ENCODE assay signal across 2 cellular contexts in genomic region chr1:245107776-245108114, GRCh38.
TF ChIP-seq lines count a peak whose summit lies in the region.

No MANE protein-coding gene starts in this region.

TF ChIP-seq in SK-N-SH, 30 proteins besides CTCF, POLR2A, EP300 and RAD21:
- no peak for TF ChIP-seq NRF1 (IDR thresholded peaks at IDR 0.05; ENCODE audit: low read depth, low read length)
- TF ChIP-seq SMC3 (IDR thresholded peaks at IDR 0.05; ENCODE audit: low read depth, low read length): no peak
- TF ChIP-seq, protein P1, sequence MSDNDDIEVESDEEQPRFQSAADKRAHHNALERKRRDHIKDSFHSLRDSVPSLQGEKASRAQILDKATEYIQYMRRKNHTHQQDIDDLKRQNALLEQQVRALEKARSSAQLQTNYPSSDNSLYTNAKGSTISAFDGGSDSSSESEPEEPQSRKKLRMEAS (IDR thresholded peaks at IDR 0.05; ENCODE audit: low read depth): no peak
- TF ChIP-seq EZH2phosphoT487 (IDR thresholded peaks at IDR 0.05; ENCODE audit: borderline replicate concordance, low read depth): no peak
- TF ChIP-seq YY1 (IDR thresholded peaks at IDR 0.05; ENCODE audit: low read depth): no peak
- TF ChIP-seq, protein P2, sequence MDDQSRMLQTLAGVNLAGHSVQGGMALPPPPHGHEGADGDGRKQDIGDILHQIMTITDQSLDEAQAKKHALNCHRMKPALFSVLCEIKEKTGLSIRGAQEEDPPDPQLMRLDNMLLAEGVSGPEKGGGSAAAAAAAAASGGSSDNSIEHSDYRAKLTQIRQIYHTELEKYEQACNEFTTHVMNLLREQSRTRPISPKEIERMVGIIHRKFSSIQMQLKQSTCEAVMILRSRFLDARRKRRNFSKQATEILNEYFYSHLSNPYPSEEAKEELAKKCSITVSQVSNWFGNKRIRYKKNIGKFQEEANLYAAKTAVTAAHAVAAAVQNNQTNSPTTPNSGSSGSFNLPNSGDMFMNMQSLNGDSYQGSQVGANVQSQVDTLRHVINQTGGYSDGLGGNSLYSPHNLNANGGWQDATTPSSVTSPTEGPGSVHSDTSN (IDR thresholded peaks at IDR 0.05): no peak
- no peak for TF ChIP-seq POLR2AphosphoS5 (IDR thresholded peaks at IDR 0.05; ENCODE audit: low read depth, low read length)
- TF ChIP-seq FOSL2 (IDR thresholded peaks at IDR 0.05; ENCODE audit: borderline replicate concordance, low read depth): no peak
- no peak for TF ChIP-seq RCOR1 (IDR thresholded peaks at IDR 0.05; ENCODE audit: low read length)
- no peak for TF ChIP-seq RFX5 (IDR thresholded peaks at IDR 0.05; ENCODE audit: low read length)
- TF ChIP-seq USF1 (IDR thresholded peaks at IDR 0.05; ENCODE audit: borderline replicate concordance, low read depth): no peak
- no peak for TF ChIP-seq RXRA (IDR thresholded peaks at IDR 0.05; ENCODE audit: borderline replicate concordance, low read depth)
- no peak for TF ChIP-seq SIN3A (IDR thresholded peaks at IDR 0.05; ENCODE audit: borderline replicate concordance, low read depth, low read length)
- no peak for TF ChIP-seq ELF1 (IDR thresholded peaks at IDR 0.05)
- TF ChIP-seq JUND (IDR thresholded peaks at IDR 0.05): no peak
- no peak for TF ChIP-seq FOXJ3 (CRISPR knock-in tag; IDR thresholded peaks at IDR 0.05)
- no peak for TF ChIP-seq GABPA (IDR thresholded peaks at IDR 0.05; ENCODE audit: low read depth)
- TF ChIP-seq USF2 (IDR thresholded peaks at IDR 0.05; ENCODE audit: borderline replicate concordance, low read depth, low read length): no peak
- no peak for TF ChIP-seq FOXM1 (IDR thresholded peaks at IDR 0.05; ENCODE audit: low read depth)
TF ChIP-seq in SK-N-SH: peak in this region for 0.

TF ChIP-seq in HepG2, 621 proteins besides CTCF, POLR2A, EP300 and RAD21 (continued from another document):
- TF ChIP-seq ZBTB34 (CRISPR knock-in tag; IDR thresholded peaks at IDR 0.05): 0 out of 2 replicates have a peak, but pooled peaks have one; percentile 47
- TF ChIP-seq, protein P3, sequence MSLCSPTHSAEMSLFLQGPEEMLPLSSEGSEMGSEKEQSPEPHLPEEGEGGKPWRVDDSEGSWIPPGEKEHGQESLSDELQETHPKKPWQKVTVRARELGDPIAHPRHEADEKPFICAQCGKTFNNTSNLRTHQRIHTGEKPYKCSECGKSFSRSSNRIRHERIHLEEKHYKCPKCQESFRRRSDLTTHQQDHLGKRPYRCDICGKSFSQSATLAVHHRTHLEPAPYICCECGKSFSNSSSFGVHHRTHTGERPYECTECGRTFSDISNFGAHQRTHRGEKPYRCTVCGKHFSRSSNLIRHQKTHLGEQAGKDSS (CRISPR knock-in tag; IDR thresholded peaks at IDR 0.05; ENCODE audit: borderline replicate concordance, low read depth): 0 out of 2 replicates have a peak, but pooled peaks have one; percentile 14
- TF ChIP-seq, protein P4, sequence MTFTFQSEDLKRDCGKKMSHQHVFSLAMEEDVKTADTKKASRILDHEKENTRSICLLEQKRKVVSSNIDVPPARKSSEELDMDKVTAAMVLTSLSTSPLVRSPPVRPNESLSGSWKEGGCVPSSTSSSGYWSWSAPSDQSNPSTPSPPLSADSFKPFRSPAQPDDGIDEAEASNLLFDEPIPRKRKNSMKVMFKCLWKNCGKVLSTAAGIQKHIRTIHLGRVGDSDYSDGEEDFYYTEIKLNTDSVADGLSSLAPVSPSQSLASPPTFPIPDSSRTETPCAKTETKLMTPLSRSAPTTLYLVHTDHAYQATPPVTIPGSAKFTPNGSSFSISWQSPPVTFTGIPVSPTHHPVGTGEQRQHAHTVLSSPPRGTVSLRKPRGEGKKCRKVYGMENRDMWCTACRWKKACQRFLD (CRISPR knock-in tag; IDR thresholded peaks at IDR 0.05; ENCODE audit: borderline replicate concordance): no peak
- TF ChIP-seq AGO2 (optimal IDR thresholded peaks at IDR 0.05; ENCODE audit: low read depth, low read length): no peak
- TF ChIP-seq ZNF788 (CRISPR knock-in tag; IDR thresholded peaks at IDR 0.05; ENCODE audit: borderline replicate concordance): 0 out of 2 replicates have a peak, but pooled peaks have one; percentile 26
- peak; percentile 81; the same call in 1 of the 2 replicates for TF ChIP-seq ZNF512B (CRISPR knock-in tag; IDR thresholded peaks at IDR 0.05; ENCODE audit: borderline replicate concordance)
- peak; percentile 5; the same call in 1 of the 2 replicates for TF ChIP-seq CHCHD3 (CRISPR knock-in tag; IDR thresholded peaks at IDR 0.05)
- 0 out of 2 replicates have a peak, but pooled peaks have one; percentile 9 for TF ChIP-seq ZNF292 (CRISPR knock-in tag; IDR thresholded peaks at IDR 0.05; ENCODE audit: borderline replicate concordance, low read depth)
- peak; percentile 82 for TF ChIP-seq ZNF263 (CRISPR knock-in tag; IDR thresholded peaks at IDR 0.05)
- 0 out of 2 replicates have a peak, but pooled peaks have one; percentile 22 for TF ChIP-seq ZNF607 (CRISPR knock-in tag; IDR thresholded peaks at IDR 0.05; ENCODE audit: borderline replicate concordance)
TF ChIP-seq in HepG2: peak in this region for 8.
